Comparison of ENCODE assay signal across 8 cellular contexts in genomic region chr2:10447300-10448207, GRCh38. TPM values are rescaled to one million over a fixed set of nuclear protein-coding genes. Genes with fewer than 3 reads are reported as not detected.
DNase-seq lines count a peak whose midpoint lies in the region; ATAC-seq and TF ChIP-seq lines count a peak whose summit lies in the region.

No MANE protein-coding gene starts in this region.

- CTCF ChIA-PET in activated CD8-positive, alpha-beta T cell treated with anti-CD3 and anti-CD28 coated beads, Interleukin-2, amount 10 ng/mL, durations not matched to agents 7 days and 5 days (lab: Charles Lee): interaction anchor here (0.8 to 5.1 kb wide), 14 partner anchors 8 to 648 kb away, joined by 3 to 47 read pairs (median 4); partner anchors contain the start of gene NOL10

- H2AFZ ChIP-seq in neuron (ENCODE audit: low read depth, low read length): no peak overlapping the region

- DNase-seq in stimulated activated CD4-positive, alpha-beta T cell treated with anti-CD3 and anti-CD28 coated beads, Interleukin-12 subunit alpha, Interleukin-12 subunit beta, amount 100 ng/mL, for 48 hours (ENCODE audit: low read depth in 2 of 3, low spot score in 1 of 3): peak; percentile 21 to 32 (median 26)
- DNase-seq in stimulated activated CD4-positive, alpha-beta T cell treated with anti-CD3 and anti-CD28 coated beads, Interleukin-2, amount 100 ng/mL, for 48 hours: no peak
- DNase-seq in MV-4-11 (lab: John Stamatoyannopoulos, UW): peak; percentile 72
- peak; percentile 73 for DNase-seq in activated CD8-positive, alpha-beta T cell treated with anti-CD3 and anti-CD28 coated beads, Interleukin-2, amount 10 ng/mL, durations not matched to agents 7 days and 5 days
- peak; percentile 36 to 59 for DNase-seq in foreskin fibroblast
- no peak for DNase-seq in activated effector memory CD4-positive, alpha-beta T cell treated with anti-CD3 and anti-CD28 coated beads, Interleukin-2, amount 50 U/mL, for 16 hours

- peak overlapping the region; percentile 84 for H3K27ac Mint-ChIP-seq in activated CD8-positive, alpha-beta T cell treated with anti-CD3 and anti-CD28 coated beads, Interleukin-2, amount 10 ng/mL, durations not matched to agents 7 days and 5 days

- no peaks in the 10 kb centered on the region for H3K9me3 Mint-ChIP-seq in activated CD8-positive, alpha-beta T cell treated with anti-CD3 and anti-CD28 coated beads, Interleukin-2, amount 10 ng/mL, durations not matched to agents 7 days and 5 days (ENCODE audit: insufficient read depth)

- peak overlapping the region; percentile 73 to 74 for H3K4me3 ChIP-seq in foreskin fibroblast (ENCODE audit: low read depth in 1 of 2, low read length in 2 of 2)
- H3K4me3 ChIP-seq in neuron (ENCODE audit: low read length): peak overlapping the region; percentile 75

- H3K4me1 Mint-ChIP-seq in activated CD8-positive, alpha-beta T cell treated with anti-CD3 and anti-CD28 coated beads, Interleukin-2, amount 10 ng/mL, durations not matched to agents 7 days and 5 days (ENCODE audit: low read depth): peaks cover 43% of the 10 kb centered on the region

- no peak for TF ChIP-seq CTCF in foreskin fibroblast (IDR thresholded peaks at IDR 0.05; ENCODE audit: low read depth, low read length)

- POLR2A ChIA-PET in activated CD8-positive, alpha-beta T cell treated with anti-CD3 and anti-CD28 coated beads, Interleukin-2, amount 10 ng/mL, durations not matched to agents 7 days and 5 days (lab: Charles Lee): interaction anchor here (0.7 to 1.9 kb wide), 7 partner anchors 46 to 330 kb away, joined by 3 to 6 read pairs (median 5); partner anchors contain the start of gene RRM2

- peaks cover 31% of the 10 kb centered on the region for H3K36me3 ChIP-seq in neuron (ENCODE audit: insufficient read depth, low read length)

- H3K27me3 ChIP-seq in neuron (ENCODE audit: insufficient read depth, low read length): no peaks in the 10 kb centered on the region

- peak overlapping the region; percentile 87 for H3K4me3 Mint-ChIP-seq in activated CD8-positive, alpha-beta T cell treated with anti-CD3 and anti-CD28 coated beads, Interleukin-2, amount 10 ng/mL, durations not matched to agents 7 days and 5 days

- peaks cover 28% of the 10 kb centered on the region for H3K4me1 ChIP-seq in neuron (ENCODE audit: insufficient read depth, low read length)

- peaks cover 24% of the 10 kb centered on the region for H3K36me3 Mint-ChIP-seq in activated CD8-positive, alpha-beta T cell treated with anti-CD3 and anti-CD28 coated beads, Interleukin-2, amount 10 ng/mL, durations not matched to agents 7 days and 5 days (ENCODE audit: low read depth)

- peak; percentile 35 for ATAC-seq in HG02623 (IDR thresholded peaks at IDR 0.05; ENCODE audit: unreplicated experiment)
- ATAC-seq in activated CD8-positive, alpha-beta T cell treated with anti-CD3 and anti-CD28 coated beads, Interleukin-2, amount 10 ng/mL, durations not matched to agents 7 days and 5 days: peak; percentile 63

- H3K27me3 Mint-ChIP-seq in activated CD8-positive, alpha-beta T cell treated with anti-CD3 and anti-CD28 coated beads, Interleukin-2, amount 10 ng/mL, durations not matched to agents 7 days and 5 days (ENCODE audit: low read depth): no peaks in the 10 kb centered on the region

- H3K9me3 ChIP-seq in neuron (ENCODE audit: low read length): peaks cover 2% of the 10 kb centered on the region

RNA-seq across cellular contexts. Expression of gene ODC1, which starts 0.6 kb away (rescaled TPM):
- total RNA-seq in activated CD8-positive, alpha-beta T cell treated with anti-CD3 and anti-CD28 coated beads, Interleukin-2, amount 10 ng/mL, durations not matched to agents 7 days and 5 days: 10 to 100 TPM; 54.4 to 54.6 TPM

Comparison
In these comparisons a context has a peak if more than half of its experiments do, and no peak if none do; other contexts are left out.
1. DNase-seq: peak in stimulated activated CD4-positive, alpha-beta T cell treated with anti-CD3 and anti-CD28 coated beads, Interleukin-12 subunit alpha, Interleukin-12 subunit beta, amount 100 ng/mL, for 48 hours (3 of 3), MV-4-11 (single experiment), activated CD8-positive, alpha-beta T cell treated with anti-CD3 and anti-CD28 coated beads, Interleukin-2, amount 10 ng/mL, durations not matched to agents 7 days and 5 days (single experiment) and foreskin fibroblast (2 of 2); none in stimulated activated CD4-positive, alpha-beta T cell treated with anti-CD3 and anti-CD28 coated beads, Interleukin-2, amount 100 ng/mL, for 48 hours (0 of 2) and activated effector memory CD4-positive, alpha-beta T cell treated with anti-CD3 and anti-CD28 coated beads, Interleukin-2, amount 50 U/mL, for 16 hours (single experiment).